8 cellular contexts compared by ENCODE assay signal in the genomic region with DNA sequence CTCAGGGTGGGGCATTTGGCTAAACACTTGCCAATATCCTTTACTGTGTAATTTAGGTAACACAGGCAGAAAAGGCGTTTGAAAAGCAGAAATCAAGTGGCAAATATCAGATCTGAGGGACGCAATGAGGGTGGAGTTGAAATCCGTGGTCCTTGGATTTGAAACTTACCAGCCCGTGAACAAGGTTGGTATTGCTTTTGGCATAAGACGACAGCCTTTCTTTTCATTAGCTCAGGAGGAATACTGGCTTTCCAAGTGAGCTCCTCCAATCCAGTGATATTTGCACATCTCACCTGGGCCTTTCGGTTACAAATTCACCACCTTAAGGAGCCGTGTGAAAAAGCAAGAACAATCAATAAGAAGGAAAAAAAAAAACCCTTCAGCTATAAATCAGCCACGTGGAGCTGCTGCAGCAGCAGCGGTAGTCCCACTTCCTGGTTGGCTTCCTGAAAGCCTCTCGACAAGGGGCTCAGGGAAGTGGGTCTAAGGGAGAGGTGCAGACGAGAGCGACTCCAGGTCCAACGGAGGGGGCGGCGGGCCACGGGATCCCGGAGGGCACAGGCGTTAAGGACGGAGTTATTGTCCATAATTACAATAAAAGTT. TPM values are rescaled to one million over a fixed set of nuclear protein-coding genes. Genes with fewer than 3 reads are reported as not detected.
DNase-seq lines count a peak whose midpoint lies in the region; ATAC-seq and TF ChIP-seq lines count a peak whose summit lies in the region.

No MANE protein-coding gene starts in this region.

- H3K9me3 Mint-ChIP-seq in T-helper 1 cell treated with Interleukin-12 subunit alpha and Interleukin-12 subunit beta and Interleukin-4 antibody, amounts not matched to agents 30 μg/mL and 1 μg/mL, for 36 hours = no peaks in the 10 kb centered on the region
- no peaks in the 10 kb centered on the region for H3K9me3 Mint-ChIP-seq in chondrocyte (ENCODE audit: low read depth)
- no peaks in the 10 kb centered on the region for H3K9me3 Mint-ChIP-seq in stimulated activated memory B cell treated with anti-CD40 and anti-IgM and Interleukin-4, amounts not matched to agents 10 μg/mL and 1 μg/mL and 100 μg/mL, for 72 hours

- H3K27ac Mint-ChIP-seq in T-helper 1 cell treated with Interleukin-12 subunit alpha and Interleukin-12 subunit beta and Interleukin-4 antibody, amounts not matched to agents 30 μg/mL and 1 μg/mL, for 36 hours = peak overlapping the region; percentile 95
- H3K27ac Mint-ChIP-seq in chondrocyte (ENCODE audit: unreplicated experiment) = peak overlapping the region; percentile 81
- H3K27ac Mint-ChIP-seq in stimulated activated memory B cell treated with anti-CD40 and anti-IgM and Interleukin-4, amounts not matched to agents 10 μg/mL and 1 μg/mL and 100 μg/mL, for 72 hours = peak overlapping the region; percentile 89

- H3K27me3 Mint-ChIP-seq in T-helper 1 cell treated with Interleukin-12 subunit alpha and Interleukin-12 subunit beta and Interleukin-4 antibody, amounts not matched to agents 30 μg/mL and 1 μg/mL, for 36 hours (ENCODE audit: low read depth) = no peaks in the 10 kb centered on the region
- H3K27me3 Mint-ChIP-seq in chondrocyte (ENCODE audit: low read depth) = no peaks in the 10 kb centered on the region
- no peaks in the 10 kb centered on the region for H3K27me3 Mint-ChIP-seq in stimulated activated memory B cell treated with anti-CD40 and anti-IgM and Interleukin-4, amounts not matched to agents 10 μg/mL and 1 μg/mL and 100 μg/mL, for 72 hours

- peaks cover 1% of the 10 kb centered on the region for H3K36me3 Mint-ChIP-seq in T-helper 1 cell treated with Interleukin-12 subunit alpha and Interleukin-12 subunit beta and Interleukin-4 antibody, amounts not matched to agents 30 μg/mL and 1 μg/mL, for 36 hours (ENCODE audit: low read depth)
- no peaks in the 10 kb centered on the region for H3K36me3 Mint-ChIP-seq in chondrocyte (ENCODE audit: low read depth)
- H3K36me3 Mint-ChIP-seq in stimulated activated memory B cell treated with anti-CD40 and anti-IgM and Interleukin-4, amounts not matched to agents 10 μg/mL and 1 μg/mL and 100 μg/mL, for 72 hours = no peaks in the 10 kb centered on the region

- DNase-seq in EL (peak; percentile 45), LHCN-M2 (ENCODE audit: low read depth) (peak; percentile 50), chondrocyte (ENCODE audit: low spot score) (no peak), left kidney (ENCODE audit: low read depth, low spot score) (peak; percentile 80)

- peak; percentile 24 for ATAC-seq in GM21447 (IDR thresholded peaks at IDR 0.05; ENCODE audit: unreplicated experiment)
- no peak for ATAC-seq in stimulated activated memory B cell treated with anti-CD40 and anti-IgM and Interleukin-4, amounts not matched to agents 10 μg/mL and 1 μg/mL and 100 μg/mL, for 72 hours
- no peak for ATAC-seq in HG03469 (IDR thresholded peaks at IDR 0.05; ENCODE audit: unreplicated experiment)

- peak overlapping the region; percentile 98 for H3K4me3 Mint-ChIP-seq in T-helper 1 cell treated with Interleukin-12 subunit alpha and Interleukin-12 subunit beta and Interleukin-4 antibody, amounts not matched to agents 30 μg/mL and 1 μg/mL, for 36 hours
- H3K4me3 Mint-ChIP-seq in chondrocyte (ENCODE audit: unreplicated experiment) = peak overlapping the region; percentile 86
- peak overlapping the region; percentile 95 for H3K4me3 Mint-ChIP-seq in stimulated activated memory B cell treated with anti-CD40 and anti-IgM and Interleukin-4, amounts not matched to agents 10 μg/mL and 1 μg/mL and 100 μg/mL, for 72 hours

- H3K4me1 Mint-ChIP-seq in T-helper 1 cell treated with Interleukin-12 subunit alpha and Interleukin-12 subunit beta and Interleukin-4 antibody, amounts not matched to agents 30 μg/mL and 1 μg/mL, for 36 hours (ENCODE audit: low read depth) = peaks cover 35% of the 10 kb centered on the region
- H3K4me1 Mint-ChIP-seq in chondrocyte (ENCODE audit: low read depth) = peaks cover 23% of the 10 kb centered on the region
- H3K4me1 Mint-ChIP-seq in stimulated activated memory B cell treated with anti-CD40 and anti-IgM and Interleukin-4, amounts not matched to agents 10 μg/mL and 1 μg/mL and 100 μg/mL, for 72 hours = peaks cover 29% of the 10 kb centered on the region

- no peak for TF ChIP-seq CTCF in chondrocyte (IDR thresholded peaks at IDR 0.05)

RNA-seq across cellular contexts. Expression of gene GALNT7, which starts 0.7 kb away (rescaled TPM):
- total RNA-seq in LHCN-M2 (2014; rRNA removed) = 94.9 and 119 TPM in 2 replicates
- polyA plus RNA-seq in LHCN-M2 (2012) = 25.7 TPM
- total RNA-seq in chondrocyte = 26.0 to 36.6 TPM (median 26.4 TPM) in 3 replicates
